Comparison of ENCODE assay signal across 9 cellular contexts in genomic region chr2:231545105-231545902, GRCh38. TPM values are rescaled to one million over a fixed set of nuclear protein-coding genes. Genes with fewer than 3 reads are reported as not detected.
DNase-seq lines count a peak whose midpoint lies in the region; ATAC-seq and TF ChIP-seq lines count a peak whose summit lies in the region.
"Had no signal": no experiment of that assay in that cellular context is flagged by ENCODE, and none has a peak within 500 bp of the region (broad histone marks: within the 10 kb centered on the region; RNA-seq: fewer than 3 reads in every experiment).

No MANE protein-coding gene starts in this region.

- H3K4me1 ChIP-seq in SJSA1 (replicated peaks), result peaks cover 25% of the 10 kb centered on the region

- ATAC-seq in HG03095 (IDR thresholded peaks at IDR 0.05; ENCODE audit: unreplicated experiment), result peak; percentile 98
- ATAC-seq in natural killer cell treated with Interleukin-12 subunit alpha and Interleukin-12 subunit beta and Interleukin-15 and Interleukin-18, amount 100 ng/mL, for 72 hours, result peak; percentile 98 to 99

- H3K9me3 ChIP-seq in SJSA1 (replicated peaks), result no peaks in the 10 kb centered on the region

- TF ChIP-seq CTCF in chondrocyte (IDR thresholded peaks at IDR 0.05), result no peak

- H3K4me3 ChIP-seq in SJSA1, result no peak overlapping the region

- DNase-seq in activated CD4-positive, alpha-beta T cell treated with anti-CD3 and anti-CD28 coated beads for 24 hours (ENCODE audit: low read depth in 2 of 2), result peak; percentile 28 to 33
- no peak for DNase-seq in activated CD4-positive, alpha-beta T cell treated with anti-CD3 and anti-CD28 coated beads for 1 hour
- DNase-seq in SJSA1 (ENCODE audit: low read depth in 1 of 2, low spot score in 2 of 2) (peak; percentile 71 to 78), chondrocyte (ENCODE audit: low spot score) (no peak), kidney glomerular epithelial cell (lab: John Stamatoyannopoulos, UW) (no peak), NCI-H345 (lab: John Stamatoyannopoulos, UW) (no peak)
- peak; percentile 93 for DNase-seq in natural killer cell treated with Interleukin-12 subunit alpha and Interleukin-12 subunit beta and Interleukin-15 and Interleukin-18, amount 100 ng/mL, for 72 hours (ENCODE audit: low spot score)

- peak overlapping the region; percentile 67 for H3K27ac ChIP-seq in SJSA1

- H3K27ac Mint-ChIP-seq in chondrocyte (ENCODE audit: unreplicated experiment), result peak overlapping the region; percentile 70
- H3K27ac Mint-ChIP-seq in natural killer cell treated with Interleukin-12 subunit alpha and Interleukin-12 subunit beta and Interleukin-15 and Interleukin-18, amount 100 ng/mL, for 72 hours, result peak overlapping the region; percentile 99

- peaks cover 9% of the 10 kb centered on the region for H3K9me3 Mint-ChIP-seq in chondrocyte (ENCODE audit: low read depth)
- H3K9me3 Mint-ChIP-seq in natural killer cell treated with Interleukin-12 subunit alpha and Interleukin-12 subunit beta and Interleukin-15 and Interleukin-18, amount 100 ng/mL, for 72 hours, result peaks cover 6% of the 10 kb centered on the region

- H3K4me3 Mint-ChIP-seq in chondrocyte (ENCODE audit: unreplicated experiment), result no peak overlapping the region
- H3K4me3 Mint-ChIP-seq in natural killer cell treated with Interleukin-12 subunit alpha and Interleukin-12 subunit beta and Interleukin-15 and Interleukin-18, amount 100 ng/mL, for 72 hours, result peak overlapping the region; percentile 99

- no peaks in the 10 kb centered on the region for H3K27me3 Mint-ChIP-seq in chondrocyte (ENCODE audit: low read depth)
- no peaks in the 10 kb centered on the region for H3K27me3 Mint-ChIP-seq in natural killer cell treated with Interleukin-12 subunit alpha and Interleukin-12 subunit beta and Interleukin-15 and Interleukin-18, amount 100 ng/mL, for 72 hours

- H3K36me3 ChIP-seq in SJSA1, result no peaks in the 10 kb centered on the region

- H3K4me1 Mint-ChIP-seq in chondrocyte (ENCODE audit: low read depth), result peaks cover 22% of the 10 kb centered on the region
- peaks cover 55 to 59% of the 10 kb centered on the region in 2 donors for H3K4me1 Mint-ChIP-seq in natural killer cell treated with Interleukin-12 subunit alpha and Interleukin-12 subunit beta and Interleukin-15 and Interleukin-18, amount 100 ng/mL, for 72 hours (ENCODE audit: low read depth in 2 of 2)

- no peaks in the 10 kb centered on the region for H3K27me3 ChIP-seq in SJSA1 (replicated peaks)

- H3K36me3 Mint-ChIP-seq in chondrocyte (ENCODE audit: low read depth), result peaks cover 2% of the 10 kb centered on the region
- H3K36me3 Mint-ChIP-seq in natural killer cell treated with Interleukin-12 subunit alpha and Interleukin-12 subunit beta and Interleukin-15 and Interleukin-18, amount 100 ng/mL, for 72 hours, result peaks cover 18% of the 10 kb centered on the region

RNA-seq across cellular contexts. Expression of gene NMUR1, which starts 15.1 kb away (rescaled TPM):
- 0.21 and 1.0 TPM in 2 replicates for total RNA-seq in SJSA1 (2014; rRNA removed; shearing (Covaris generic))
- 0.10 TPM in 1 of 3 replicates, not detected in the others for total RNA-seq in chondrocyte
- 1 to 10 TPM; 3.1 to 3.4 TPM for total RNA-seq in natural killer cell treated with Interleukin-12 subunit alpha and Interleukin-12 subunit beta and Interleukin-15 and Interleukin-18, amount 100 ng/mL, for 72 hours
- total RNA-seq: dermis microvascular lymphatic vessel endothelial cell had no signal

RNA-seq across cellular contexts. Expression of gene TEX44, which starts 47.4 kb away (rescaled TPM):
- total RNA-seq in SJSA1 (2014; rRNA removed; shearing (Covaris generic)), result not detected in 2 replicates
- total RNA-seq in chondrocyte, result not detected in 3 replicates
- not detected for total RNA-seq in natural killer cell treated with Interleukin-12 subunit alpha and Interleukin-12 subunit beta and Interleukin-15 and Interleukin-18, amount 100 ng/mL, for 72 hours
- total RNA-seq: dermis microvascular lymphatic vessel endothelial cell had no signal

Comparison
In these comparisons a context has a peak if more than half of its experiments do, and no peak if none do; other contexts are left out.
1. DNase-seq: peak in activated CD4-positive, alpha-beta T cell treated with anti-CD3 and anti-CD28 coated beads for 24 hours (2 of 2), SJSA1 (2 of 2) and natural killer cell treated with Interleukin-12 subunit alpha and Interleukin-12 subunit beta and Interleukin-15 and Interleukin-18, amount 100 ng/mL, for 72 hours (single experiment); none in activated CD4-positive, alpha-beta T cell treated with anti-CD3 and anti-CD28 coated beads for 1 hour (single experiment), chondrocyte (single experiment), kidney glomerular epithelial cell (single experiment) and NCI-H345 (single experiment).